In the genomic region with DNA sequence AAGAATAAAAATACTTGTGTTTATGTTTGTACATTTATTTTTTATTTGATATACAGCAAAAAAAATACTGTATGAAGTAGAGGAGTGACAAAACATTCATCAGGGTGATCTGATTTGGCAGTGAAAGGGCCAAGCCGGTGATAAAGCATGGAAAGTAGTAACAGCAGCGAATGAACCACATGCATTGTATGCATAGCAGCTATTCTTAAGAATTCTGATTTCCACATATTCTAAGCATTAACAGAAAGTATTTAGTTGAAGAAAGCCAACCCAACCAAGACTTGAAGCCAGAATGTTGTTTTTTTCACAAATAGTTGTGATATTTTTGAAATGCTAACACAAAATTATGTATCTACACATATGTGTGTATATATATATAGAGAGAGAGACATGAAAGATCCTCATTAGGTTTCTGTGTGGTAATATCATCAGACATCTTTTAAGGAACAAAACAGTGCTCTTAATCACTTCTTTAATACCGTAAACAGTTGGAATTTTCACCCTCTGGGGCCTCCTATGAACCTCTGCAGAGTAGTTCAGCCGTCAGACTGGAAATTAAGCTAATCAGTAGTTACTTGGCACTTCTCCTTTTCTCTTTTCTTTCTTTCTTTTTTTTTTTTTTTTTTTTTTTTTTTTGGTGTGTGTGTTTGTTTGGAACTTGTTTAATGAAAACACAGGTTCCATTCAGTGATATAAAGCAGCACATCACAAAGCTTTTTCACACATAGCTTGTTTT, we compare ENCODE assay signal across 21 cellular contexts.
DNase-seq lines count a peak whose midpoint lies in the region; TF ChIP-seq lines count a peak whose summit lies in the region.
"Had no signal": no experiment of that assay in that cellular context is flagged by ENCODE, and none has a peak within 500 bp of the region (broad histone marks: within the 10 kb centered on the region; RNA-seq: fewer than 3 reads in every experiment).

No MANE protein-coding gene starts in this region.

- intact Hi-C loops in tibial artery (cut with DNase I; ENCODE audit: low total_unique reads), result no loop called here

- H3K27ac ChIP-seq in VCaP (peak overlapping the region; percentile 92), tibial artery (peak overlapping the region; percentile 30 to 87)
- H3K27ac ChIP-seq: left lung, spleen had no signal

- no peak overlapping the region for H3K4me3 ChIP-seq in tibial artery
- H3K4me3 ChIP-seq: left lung, spleen had no signal

- CTCF ChIA-PET in activated naive CD4-positive, alpha-beta T cell treated with anti-CD3 and anti-CD28 coated beads, Interleukin-2, amount 10 ng/mL, durations not matched to agents 7 days and 5 days (lab: Charles Lee), result interaction anchor here (0.8 kb wide), 1 partner anchor 126 kb away, joined by 5 read pairs; no protein-coding TSS in a partner anchor

- H3K36me3 ChIP-seq in tibial artery, result no peaks in the 10 kb centered on the region
- H3K36me3 ChIP-seq: left lung, spleen had no signal

- DNase-seq in NOMO-1 (lab: John Stamatoyannopoulos, UW; ENCODE audit: unreplicated experiment in 2 of 2), result peak; percentile 22 to 57
- no peak for DNase-seq in mesothelial cell of epicardium (ENCODE audit: low spot score in 2 of 2, unreplicated experiment in 2 of 2)
- no peak for DNase-seq in tibial artery
- DNase-seq in 8988T, result no peak
- DNase-seq in activated CD8-positive, alpha-beta memory T cell treated with anti-CD3 and anti-CD28 coated beads, Interleukin-2, amount 50 U/mL, for 48 hours, result no peak
- no peak for DNase-seq in activated naive CD4-positive, alpha-beta T cell treated with anti-CD3 and anti-CD28 coated beads, Interleukin-2, amount 10 ng/mL, durations not matched to agents 7 days and 5 days
- DNase-seq: activated CD4-positive, alpha-beta T cell treated with anti-CD3 and anti-CD28 coated beads for 1 hour; activated CD8-positive, alpha-beta T cell treated with anti-CD3 and anti-CD28 coated beads for 36 hours; activated naive CD8-positive, alpha-beta T cell treated with anti-CD3 and anti-CD28 coated beads, Interleukin-2, amount 10 ng/mL, durations not matched to agents 7 days and 5 days; activated T-cell treated with anti-CD3 and anti-CD28 coated beads for 4 hours; H9; left lung; mesenchymal stem cell; NCI-H1417; NCI-H2081; NCI-H2227 treated with DMSO at 0.1 percent for 48 hours; NCI-H526 treated with DMSO at 0.1 percent for 48 hours; spleen had no signal

- no peaks in the 10 kb centered on the region for H3K27me3 Mint-ChIP-seq in mesothelial cell of epicardium (ENCODE audit: low read depth)
- no peaks in the 10 kb centered on the region for H3K27me3 Mint-ChIP-seq in activated naive CD4-positive, alpha-beta T cell treated with anti-CD3 and anti-CD28 coated beads, Interleukin-2, amount 10 ng/mL, durations not matched to agents 7 days and 5 days
- H3K27me3 Mint-ChIP-seq: activated CD8-positive, alpha-beta T cell treated with anti-CD3 and anti-CD28 coated beads for 36 hours; activated naive CD8-positive, alpha-beta T cell treated with anti-CD3 and anti-CD28 coated beads, Interleukin-2, amount 10 ng/mL, durations not matched to agents 7 days and 5 days; type B pancreatic cell had no signal

- no peaks in the 10 kb centered on the region for H3K36me3 Mint-ChIP-seq in mesothelial cell of epicardium
- H3K36me3 Mint-ChIP-seq in activated naive CD4-positive, alpha-beta T cell treated with anti-CD3 and anti-CD28 coated beads, Interleukin-2, amount 10 ng/mL, durations not matched to agents 7 days and 5 days, result no peaks in the 10 kb centered on the region
- H3K36me3 Mint-ChIP-seq: CD14-positive monocyte, type B pancreatic cell had no signal

- H3K4me3 Mint-ChIP-seq in mesothelial cell of epicardium, result no peak overlapping the region
- H3K4me3 Mint-ChIP-seq in activated naive CD4-positive, alpha-beta T cell treated with anti-CD3 and anti-CD28 coated beads, Interleukin-2, amount 10 ng/mL, durations not matched to agents 7 days and 5 days, result no peak overlapping the region
- H3K4me3 Mint-ChIP-seq: activated CD8-positive, alpha-beta T cell treated with anti-CD3 and anti-CD28 coated beads for 36 hours; activated naive CD8-positive, alpha-beta T cell treated with anti-CD3 and anti-CD28 coated beads, Interleukin-2, amount 10 ng/mL, durations not matched to agents 7 days and 5 days; CD14-positive monocyte; H9; type B pancreatic cell had no signal

- no peaks in the 10 kb centered on the region for H3K9me3 Mint-ChIP-seq in mesothelial cell of epicardium
- H3K9me3 Mint-ChIP-seq in activated naive CD4-positive, alpha-beta T cell treated with anti-CD3 and anti-CD28 coated beads, Interleukin-2, amount 10 ng/mL, durations not matched to agents 7 days and 5 days, result no peaks in the 10 kb centered on the region
- H3K9me3 Mint-ChIP-seq: activated CD8-positive, alpha-beta T cell treated with anti-CD3 and anti-CD28 coated beads for 36 hours; activated naive CD8-positive, alpha-beta T cell treated with anti-CD3 and anti-CD28 coated beads, Interleukin-2, amount 10 ng/mL, durations not matched to agents 7 days and 5 days; CD14-positive monocyte; H9; type B pancreatic cell had no signal

- peak overlapping the region; percentile 44 for H3K27ac Mint-ChIP-seq in mesothelial cell of epicardium
- H3K27ac Mint-ChIP-seq in activated naive CD4-positive, alpha-beta T cell treated with anti-CD3 and anti-CD28 coated beads, Interleukin-2, amount 10 ng/mL, durations not matched to agents 7 days and 5 days, result no peak overlapping the region
- H3K27ac Mint-ChIP-seq: activated CD8-positive, alpha-beta T cell treated with anti-CD3 and anti-CD28 coated beads for 36 hours; activated naive CD8-positive, alpha-beta T cell treated with anti-CD3 and anti-CD28 coated beads, Interleukin-2, amount 10 ng/mL, durations not matched to agents 7 days and 5 days; type B pancreatic cell had no signal

- H3K4me1 ChIP-seq in tibial artery, result peaks cover 0 to 67% (median 9%) of the 10 kb centered on the region in 4 donors
- H3K4me1 ChIP-seq: spleen had no signal

- no peaks in the 10 kb centered on the region for H3K9me3 ChIP-seq in tibial artery
- H3K9me3 ChIP-seq: left lung, spleen had no signal

- TF ChIP-seq CTCF in VCaP (conservative IDR thresholded peaks at IDR 0.05) (no peak), mesothelial cell of epicardium (IDR thresholded peaks at IDR 0.05; ENCODE audit: unreplicated experiment) (no peak), tibial artery (IDR thresholded peaks at IDR 0.05) (no peak)

- H3K27me3 ChIP-seq in tibial artery, result no peaks in the 10 kb centered on the region
- H3K27me3 ChIP-seq: left lung, spleen had no signal

- peaks cover 17% of the 10 kb centered on the region for H3K4me1 Mint-ChIP-seq in mesothelial cell of epicardium
- H3K4me1 Mint-ChIP-seq in activated naive CD4-positive, alpha-beta T cell treated with anti-CD3 and anti-CD28 coated beads, Interleukin-2, amount 10 ng/mL, durations not matched to agents 7 days and 5 days, result no peaks in the 10 kb centered on the region
- H3K4me1 Mint-ChIP-seq: CD14-positive monocyte had no signal

Comparison
In these comparisons a context has a peak if more than half of its experiments do, and no peak if none do; other contexts are left out.
1. DNase-seq: peak in NOMO-1 (2 of 2); none in mesothelial cell of epicardium (0 of 2), tibial artery (0 of 2), 8988T (single experiment), activated CD8-positive, alpha-beta memory T cell treated with anti-CD3 and anti-CD28 coated beads, Interleukin-2, amount 50 U/mL, for 48 hours (single experiment) and activated naive CD4-positive, alpha-beta T cell treated with anti-CD3 and anti-CD28 coated beads, Interleukin-2, amount 10 ng/mL, durations not matched to agents 7 days and 5 days (single experiment).